23 cellular contexts compared by ENCODE assay signal in the genomic region with DNA sequence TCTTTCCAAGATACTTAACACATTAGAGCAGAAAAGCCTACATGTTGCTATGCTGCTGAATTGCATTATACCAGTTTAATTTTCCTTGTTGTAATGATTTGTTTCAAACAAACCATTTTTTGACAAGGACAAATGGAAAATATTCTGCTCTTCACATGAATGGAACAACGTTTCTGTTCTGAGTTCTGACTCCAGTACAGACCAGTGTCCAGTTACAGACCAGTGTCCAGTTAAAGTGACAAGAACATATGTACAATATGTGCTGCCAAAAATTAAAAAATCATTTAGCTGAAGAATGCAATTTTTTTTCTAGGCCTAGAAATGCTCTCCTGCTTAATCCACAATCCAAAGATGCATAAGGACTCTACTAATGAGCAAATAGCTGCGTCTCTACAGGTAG.
"Had no signal": no experiment of that assay in that cellular context is flagged by ENCODE, and none has a peak within 500 bp of the region (broad histone marks: within the 10 kb centered on the region; RNA-seq: fewer than 3 reads in every experiment).

No MANE protein-coding gene starts in this region.

- H3K27ac ChIP-seq: SJCRH30, VCaP had no signal

- ATAC-seq: activated naive CD4-positive, alpha-beta T cell treated with anti-CD3 and anti-CD28 coated beads, Interleukin-2, amount 50 U/mL, for 72 hours; activated naive CD8-positive, alpha-beta T cell treated with anti-CD3 and anti-CD28 coated beads, Interleukin-2, amount 50 U/mL, for 24 hours; activated T-cell treated with anti-CD3 and anti-CD28 coated beads, Interleukin-2, amount 50 U/mL, for 4 hours had no signal

- H3K9ac ChIP-seq: SK-N-SH had no signal

- H3K27me3 ChIP-seq: SJCRH30 had no signal

- H3K36me3 ChIP-seq: SJCRH30 had no signal

- DNase-seq: activated CD4-positive, alpha-beta memory T cell treated with anti-CD3 and anti-CD28 coated beads for 36 hours; activated CD4-positive, alpha-beta T cell treated with anti-CD3 and anti-CD28 coated beads, Interleukin-2, amount 10 ng/mL, durations not matched to agents 7 days and 5 days; activated CD4-positive, CD25-positive, alpha-beta regulatory T cell; activated CD8-positive, alpha-beta memory T cell treated with anti-CD3 and anti-CD28 coated beads for 24 hours; activated effector memory CD4-positive, alpha-beta T cell treated with anti-CD3 and anti-CD28 coated beads, Interleukin-2, amount 50 U/mL, for 16 hours; activated naive CD4-positive, alpha-beta T cell treated with Interleukin-2 at 50 U/mL for 16 hours; activated naive CD8-positive, alpha-beta T cell treated with anti-CD3 and anti-CD28 coated beads, Interleukin-2, amount 50 U/mL, for 24 hours; activated T-cell treated with anti-CD3 and anti-CD28 coated beads, Interleukin-2, amount 50 U/mL, for 4 hours; KG1; MM.1S; NCI-H1105; NCI-H1436; NCI-H1694 treated with DMSO at 0.1 percent for 48 hours; NCI-H2029 treated with DMSO at 0.1 percent for 48 hours; NCI-H345; NCI-H510A; NCI-H526 treated with DMSO at 0.1 percent for 48 hours; NCI-H82; SJCRH30; T-helper 1 cell had no signal

- H3K9me3 ChIP-seq: SJCRH30, SK-N-SH had no signal

- H3K4me3 ChIP-seq: SJCRH30 had no signal
